In genomic region chr4:86847576-86847975, GRCh38 we compare ENCODE assay signal across 1 cellular context.
TF ChIP-seq lines count a peak whose summit lies in the region.

No MANE protein-coding gene starts in this region.

TF ChIP-seq in GM23338, 12 proteins besides CTCF, POLR2A, EP300 and RAD21 (continued from another document):
- TF ChIP-seq REST (IDR thresholded peaks at IDR 0.05; ENCODE audit: unreplicated experiment), result no peak
- TF ChIP-seq STAT1 (IDR thresholded peaks at IDR 0.05; ENCODE audit: unreplicated experiment), result no peak
- no peak for TF ChIP-seq EZH2 (IDR thresholded peaks at IDR 0.05; ENCODE audit: low read depth, unreplicated experiment)
- TF ChIP-seq ZNF462 (CRISPR knock-in tag; IDR thresholded peaks at IDR 0.05), result no peak
